Comparison of ENCODE assay signal across 18 cellular contexts in genomic region chr5:91307023-91307422, GRCh38.
DNase-seq lines count a peak whose midpoint lies in the region; ATAC-seq and TF ChIP-seq lines count a peak whose summit lies in the region.
"Had no signal": no experiment of that assay in that cellular context is flagged by ENCODE, and none has a peak within 500 bp of the region (broad histone marks: within the 10 kb centered on the region; RNA-seq: fewer than 3 reads in every experiment).

No MANE protein-coding gene starts in this region.

- H3K4me3 Mint-ChIP-seq in H9, result no peak overlapping the region
- H3K4me3 Mint-ChIP-seq: activated naive CD4-positive, alpha-beta T cell treated with anti-CD3 and anti-CD28 coated beads, Interleukin-2, amount 10 ng/mL, durations not matched to agents 7 days and 5 days; CD8-positive, alpha-beta T cell; central memory CD8-positive, alpha-beta T cell; stimulated activated effector memory CD8-positive, alpha-beta T cell treated with anti-CD3 and anti-CD28 coated beads, Interleukin-12 subunit alpha, Interleukin-12 subunit beta, amount 100 ng/mL, for 72 hours had no signal

- no peaks in the 10 kb centered on the region for H3K9me3 Mint-ChIP-seq in H9
- H3K9me3 Mint-ChIP-seq: activated naive CD4-positive, alpha-beta T cell treated with anti-CD3 and anti-CD28 coated beads, Interleukin-2, amount 10 ng/mL, durations not matched to agents 7 days and 5 days; CD8-positive, alpha-beta T cell had no signal

- intact Hi-C loops in thyroid gland (cut with DNase I), result no loop called here

- no peaks in the 10 kb centered on the region for H4K20me1 ChIP-seq in H9 (ENCODE audit: control insufficient read depth, insufficient read depth, insufficient read length)

- peak overlapping the region in 1 of 3 experiments; percentile 82; a peak in 1 of 7 replicates for H3K27ac Mint-ChIP-seq in H9
- H3K27ac Mint-ChIP-seq: activated naive CD4-positive, alpha-beta T cell treated with anti-CD3 and anti-CD28 coated beads, Interleukin-2, amount 10 ng/mL, durations not matched to agents 7 days and 5 days; CD8-positive, alpha-beta T cell; stimulated activated effector memory CD8-positive, alpha-beta T cell treated with anti-CD3 and anti-CD28 coated beads, Interleukin-12 subunit alpha, Interleukin-12 subunit beta, amount 100 ng/mL, for 72 hours had no signal

- WGBS in H9 (ENCODE audit: extremely low coverage, insufficient read length, low lambda C conversion rate), result no CpG with 5 or more reads among the region's 4 CpGs
- WGBS in thyroid gland, 2 donors, result 64 to 83% methylated on average over 4 of the region's 4 CpGs

- no peak overlapping the region for H3K18ac ChIP-seq in H9 (ENCODE audit: insufficient read length, low read depth, low read length)

- H3T11ph ChIP-seq in H9 (ENCODE audit: low read length), result no peak overlapping the region

- H3K36me3 ChIP-seq in muscle layer of duodenum (ENCODE audit: control insufficient read depth in 1 of 2, insufficient read depth in 2 of 2, low read length in 2 of 2), result no peaks in the 10 kb centered on the region
- H3K36me3 ChIP-seq in thyroid gland, result no peaks in the 10 kb centered on the region

- no peak overlapping the region for H3K4me2 ChIP-seq in H9 (ENCODE audit: insufficient read depth, insufficient read length, low read length)

- H3K36me3 Mint-ChIP-seq in H9 (ENCODE audit: insufficient read depth in 1 of 3, low read depth in 3 of 3), result no peaks in the 10 kb centered on the region
- H3K36me3 Mint-ChIP-seq: CD8-positive, alpha-beta T cell had no signal

- no peak overlapping the region for H3K56ac ChIP-seq in H9 (ENCODE audit: insufficient read length, low read depth, low read length)

- no peak for TF ChIP-seq POLR2A in thyroid gland (IDR thresholded peaks at IDR 0.05)

- no peak overlapping the region for H3K23ac ChIP-seq in H9 (ENCODE audit: insufficient read length, low read depth, low read length)

- no peak overlapping the region for H3K4ac ChIP-seq in H9 (ENCODE audit: low read depth, low read length)

- TF ChIP-seq CTCF in H9 (conservative IDR thresholded peaks at IDR 0.05) (no peak), thyroid gland (IDR thresholded peaks at IDR 0.05) (no peak)

- H2AK5ac ChIP-seq in H9 (ENCODE audit: insufficient read length, low read length), result no peak overlapping the region

- no peak overlapping the region for H3K9ac ChIP-seq in H9 (ENCODE audit: extremely low read depth, insufficient read length, low read length)

- H3K4me1 ChIP-seq in H9 (ENCODE audit: insufficient read depth, low read length) (no peaks in the 10 kb centered on the region), muscle layer of duodenum (ENCODE audit: control insufficient read depth in 1 of 2, insufficient read depth in 2 of 2, low read length in 2 of 2) (peaks cover 3 to 9% of the 10 kb centered on the region in 2 donors), thyroid gland (peaks cover 22 to 27% of the 10 kb centered on the region in 2 donors)

- H3K9me3 ChIP-seq in H9 (ENCODE audit: control insufficient read depth, low read depth, low read length), result no peaks in the 10 kb centered on the region
- H3K9me3 ChIP-seq in muscle layer of duodenum (ENCODE audit: control insufficient read depth in 1 of 2, low read length in 2 of 2), result no peaks in the 10 kb centered on the region
- H3K9me3 ChIP-seq in thyroid gland, result no peaks in the 10 kb centered on the region

- H3K4me3 ChIP-seq in muscle layer of duodenum (ENCODE audit: low read depth in 1 of 2, low read length in 2 of 2) (no peak overlapping the region), thyroid gland (replicated peaks in 1 of 3) (no peak overlapping the region)

- no peak overlapping the region for H4K91ac ChIP-seq in H9 (ENCODE audit: insufficient read length, low read depth, low read length)

- H3K27me3 Mint-ChIP-seq in H9 (ENCODE audit: low read depth), result no peaks in the 10 kb centered on the region
- H3K27me3 Mint-ChIP-seq: activated naive CD4-positive, alpha-beta T cell treated with anti-CD3 and anti-CD28 coated beads, Interleukin-2, amount 10 ng/mL, durations not matched to agents 7 days and 5 days; central memory CD8-positive, alpha-beta T cell had no signal

- H2BK15ac ChIP-seq in H9 (ENCODE audit: low read depth, low read length), result no peak overlapping the region

- H3K27me3 ChIP-seq in H9 (ENCODE audit: insufficient read depth, low read length), result no peaks in the 10 kb centered on the region
- H3K27me3 ChIP-seq in muscle layer of duodenum (ENCODE audit: low read depth, low read length), result no peaks in the 10 kb centered on the region
- no peaks in the 10 kb centered on the region for H3K27me3 ChIP-seq in thyroid gland

- H3K27ac ChIP-seq in H9 (ENCODE audit: insufficient read length, low read depth, low read length) (no peak overlapping the region), muscle layer of duodenum (ENCODE audit: low read length) (peak overlapping the region; percentile 23), thyroid gland (peak overlapping the region in 1 of 3 donors; percentile 37)

- peak overlapping the region; percentile 72 for H2BK5ac ChIP-seq in H9 (ENCODE audit: insufficient read length, low read length)

- no peak overlapping the region for H2BK20ac ChIP-seq in H9 (ENCODE audit: low read depth, low read length, poor library complexity, severe bottlenecking)

- no peak overlapping the region for H4K5ac ChIP-seq in H9 (ENCODE audit: insufficient read length, low read depth, low read length)

- peaks cover 5 to 10% of the 10 kb centered on the region in 2 experiments for H3K4me1 Mint-ChIP-seq in H9

- H3K79me2 ChIP-seq in H9 (ENCODE audit: insufficient read depth, low read length), result no peaks in the 10 kb centered on the region

- no peak overlapping the region for H2BK12ac ChIP-seq in H9 (ENCODE audit: insufficient read length, low read depth, low read length)

- ATAC-seq in GM21528 (IDR thresholded peaks at IDR 0.05; ENCODE audit: low FRiP score, unreplicated experiment), result no peak
- ATAC-seq: CD8-positive, alpha-beta T cell; stimulated activated effector memory CD8-positive, alpha-beta T cell treated with anti-CD3 and anti-CD28 coated beads, Interleukin-12 subunit alpha, Interleukin-12 subunit beta, amount 100 ng/mL, for 72 hours had no signal

- H4K8ac ChIP-seq in H9 (replicated peaks; ENCODE audit: insufficient read length, low read depth, low read length), result no peak overlapping the region

- no peaks in the 10 kb centered on the region for H3K79me1 ChIP-seq in H9 (ENCODE audit: insufficient read depth, low read depth, low read length, poor library complexity, severe bottlenecking)

- no peak overlapping the region for H2AFZ ChIP-seq in H9 (ENCODE audit: low read length)

- DNase-seq in H9, result no peak
- DNase-seq in fibroblast of gingiva (ENCODE audit: low read depth), result peak; percentile 97
- peak; percentile 29 to 40 for DNase-seq in thyroid gland
- no peak for DNase-seq in activated CD4-positive, alpha-beta T cell treated with anti-CD3 and anti-CD28 coated beads, Interleukin-2, amount 50 U/mL, for 4 hours
- DNase-seq in NCI-H82 (lab: John Stamatoyannopoulos, UW), result no peak
- no peak for DNase-seq in H4 (ENCODE audit: low spot score)
- DNase-seq: activated naive CD4-positive, alpha-beta T cell treated with anti-CD3 and anti-CD28 coated beads, Interleukin-2, amount 10 ng/mL, durations not matched to agents 7 days and 5 days; CD8-positive, alpha-beta T cell; HCEC 1CT; KG1; NCI-H187; NCI-H526; posterior cingulate gyrus; stimulated activated CD4-positive, alpha-beta T cell treated with anti-CD3 and anti-CD28 coated beads, Interleukin-4, amount 100 ng/mL, for 24 hours had no signal

- no peak overlapping the region for H2BK120ac ChIP-seq in H9 (ENCODE audit: low read depth, low read length, poor library complexity, severe bottlenecking)

- no peak overlapping the region for H3K14ac ChIP-seq in H9 (ENCODE audit: insufficient read depth, low read length)

- no peaks in the 10 kb centered on the region for H3K23me2 ChIP-seq in H9 (ENCODE audit: insufficient read length, low read depth, low read length, poor library complexity, severe bottlenecking)

Comparison
In these comparisons a context has a peak if more than half of its experiments do, and no peak if none do; other contexts are left out.
1. DNase-seq: peak in fibroblast of gingiva (single experiment) and thyroid gland (2 of 2); none in H9 (single experiment), activated CD4-positive, alpha-beta T cell treated with anti-CD3 and anti-CD28 coated beads, Interleukin-2, amount 50 U/mL, for 4 hours (0 of 2), NCI-H82 (single experiment) and H4 (single experiment).